In the genomic region with DNA sequence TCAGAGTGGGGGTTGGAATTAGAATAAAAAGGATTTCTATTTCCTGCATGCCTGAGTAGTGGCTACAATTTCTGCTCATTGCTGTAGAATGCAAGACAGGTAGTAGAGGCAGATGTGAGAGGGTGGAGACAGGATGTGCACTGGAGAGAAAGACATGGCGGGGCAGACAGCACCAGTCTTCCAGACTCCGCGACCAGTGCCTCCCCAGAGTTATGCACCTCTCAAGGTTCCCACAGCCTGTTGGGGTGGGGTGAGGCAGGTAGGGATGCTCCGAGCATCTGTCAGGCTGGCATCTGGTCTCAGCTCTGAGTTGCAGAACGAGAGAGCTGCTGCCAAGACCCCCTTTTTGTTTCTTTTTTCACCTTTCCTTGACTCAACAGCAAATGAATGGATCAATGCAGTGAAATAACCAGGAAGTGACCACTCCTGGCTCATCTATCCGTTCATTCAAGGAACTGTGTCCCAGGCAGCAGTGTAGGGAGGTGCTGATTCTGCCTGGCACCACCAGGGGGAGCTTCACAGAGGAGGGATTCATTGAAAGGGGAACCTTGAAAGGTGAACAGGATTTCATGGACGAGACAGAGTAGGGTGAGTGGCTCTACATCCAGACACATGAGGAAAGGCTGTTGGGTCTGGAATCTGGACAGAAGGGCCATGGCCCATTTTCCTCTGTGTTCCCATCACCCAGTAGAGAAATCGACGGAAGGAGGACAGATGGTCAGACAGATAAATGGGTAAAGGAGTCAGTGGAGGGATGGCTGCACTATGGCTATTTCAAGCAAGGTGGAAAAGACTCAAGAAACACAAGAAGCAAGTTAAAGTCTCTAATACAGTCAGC, we compare ENCODE assay signal across 8 cellular contexts. TPM values are rescaled to one million over a fixed set of nuclear protein-coding genes. Genes with fewer than 3 reads are reported as not detected.
A peak's percentile ranks its signal among the peaks of the same experiment; 100 is the strongest.
DNase-seq lines count a peak whose midpoint lies in the region; ATAC-seq and TF ChIP-seq lines count a peak whose summit lies in the region.

No MANE protein-coding gene starts in this region.

- no peak overlapping the region for H3K18ac ChIP-seq in H9 (ENCODE audit: insufficient read length, low read depth, low read length)

- H3K9me3 ChIP-seq in H9 (ENCODE audit: control insufficient read depth, low read depth, low read length) = no peaks in the 10 kb centered on the region
- H3K9me3 ChIP-seq in right lobe of liver = no peaks in the 10 kb centered on the region

- H4K5ac ChIP-seq in H9 (ENCODE audit: insufficient read length, low read depth, low read length) = no peak overlapping the region

- H3K23me2 ChIP-seq in H9 (ENCODE audit: insufficient read length, low read depth, low read length, poor library complexity, severe bottlenecking) = no peaks in the 10 kb centered on the region

- H3K27me3 Mint-ChIP-seq in H9 (ENCODE audit: low read depth) = peaks cover 22% of the 10 kb centered on the region

- no peaks in the 10 kb centered on the region for H3K36me3 Mint-ChIP-seq in H9 (ENCODE audit: insufficient read depth in 1 of 3, low read depth in 3 of 3)

- TF ChIP-seq CTCF in H9 (conservative IDR thresholded peaks at IDR 0.05) (peak; percentile 92), coronary artery (IDR thresholded peaks at IDR 0.05) (peak; percentile 76), right lobe of liver (IDR thresholded peaks at IDR 0.05) (peak; percentile 72 to 95 (median 95))

- no peak overlapping the region for H2BK15ac ChIP-seq in H9 (ENCODE audit: low read depth, low read length)

- no CpG with 5 or more reads among the region's 9 CpGs for WGBS in H9 (ENCODE audit: extremely low coverage, insufficient read length, low lambda C conversion rate)
- 7% methylated on average over 5 of the region's 9 CpGs for WGBS in right lobe of liver (ENCODE audit: insufficient coverage, low coverage, low lambda C conversion rate, missing lambda C conversion rate)

- H4K91ac ChIP-seq in H9 (ENCODE audit: insufficient read length, low read depth, low read length) = no peak overlapping the region

- H3K27ac Mint-ChIP-seq in H9 = no peak overlapping the region; a peak in 1 of 7 replicates

- H2BK20ac ChIP-seq in H9 (ENCODE audit: low read depth, low read length, poor library complexity, severe bottlenecking) = no peak overlapping the region

- no peak overlapping the region for H3K4me3 Mint-ChIP-seq in H9

- no peaks in the 10 kb centered on the region for H3K36me3 ChIP-seq in right lobe of liver

- no peak overlapping the region for H3K56ac ChIP-seq in H9 (ENCODE audit: insufficient read length, low read depth, low read length)

- H3K23ac ChIP-seq in H9 (ENCODE audit: insufficient read length, low read depth, low read length) = no peak overlapping the region

- TF ChIP-seq POLR2A in right lobe of liver (IDR thresholded peaks at IDR 0.05) = no peak

- H3K79me2 ChIP-seq in H9 (ENCODE audit: insufficient read depth, low read length) = no peaks in the 10 kb centered on the region

- no peak overlapping the region for H3K14ac ChIP-seq in H9 (ENCODE audit: insufficient read depth, low read length)

- peaks cover 13% of the 10 kb centered on the region in 2 experiments for H3K4me1 Mint-ChIP-seq in H9

- H3K9me3 Mint-ChIP-seq in H9 = no peaks in the 10 kb centered on the region

- peak; percentile 88 to 95 (median 90) for ATAC-seq in right lobe of liver

- H2BK12ac ChIP-seq in H9 (ENCODE audit: insufficient read length, low read depth, low read length) = no peak overlapping the region

- H3K4me3 ChIP-seq in coronary artery (no peak overlapping the region), right lobe of liver (no peak overlapping the region)

- H3K79me1 ChIP-seq in H9 (ENCODE audit: insufficient read depth, low read depth, low read length, poor library complexity, severe bottlenecking) = no peaks in the 10 kb centered on the region

- no peak overlapping the region for H2BK5ac ChIP-seq in H9 (ENCODE audit: insufficient read length, low read length)

- no peak overlapping the region for H3K9ac ChIP-seq in H9 (ENCODE audit: extremely low read depth, insufficient read length, low read length)

- no peak overlapping the region for H2AFZ ChIP-seq in H9 (ENCODE audit: low read length)

- intact Hi-C loops in right lobe of liver (cut with DNase I) = loop anchor here (10.0 kb wide), 1 partner anchor 192 kb away; no protein-coding TSS in a partner anchor

- no peaks in the 10 kb centered on the region for H3K27me3 ChIP-seq in H9 (ENCODE audit: insufficient read depth, low read length)
- no peaks in the 10 kb centered on the region for H3K27me3 ChIP-seq in right lobe of liver

- H3K4ac ChIP-seq in H9 (ENCODE audit: low read depth, low read length) = no peak overlapping the region

- no peaks in the 10 kb centered on the region for H4K20me1 ChIP-seq in H9 (ENCODE audit: control insufficient read depth, insufficient read depth, insufficient read length)

- no peak overlapping the region for H3T11ph ChIP-seq in H9 (ENCODE audit: low read length)

- no peak overlapping the region for H4K8ac ChIP-seq in H9 (replicated peaks; ENCODE audit: insufficient read length, low read depth, low read length)

- H3K27ac ChIP-seq in H9 (ENCODE audit: insufficient read length, low read depth, low read length) (no peak overlapping the region), coronary artery (no peak overlapping the region), right lobe of liver (no peak overlapping the region)

- no peak overlapping the region for H3K4me2 ChIP-seq in H9 (ENCODE audit: insufficient read depth, insufficient read length, low read length)

- no peak overlapping the region for H2BK120ac ChIP-seq in H9 (ENCODE audit: low read depth, low read length, poor library complexity, severe bottlenecking)

- H3K4me1 ChIP-seq in H9 (ENCODE audit: insufficient read depth, low read length) (no peaks in the 10 kb centered on the region), right lobe of liver (no peaks in the 10 kb centered on the region)

- H2AK5ac ChIP-seq in H9 (ENCODE audit: insufficient read length, low read length) = no peak overlapping the region

- peak; percentile 10 for DNase-seq in GF-D8 (lab: John Stamatoyannopoulos, UW)
- DNase-seq in H9 = peak; percentile 81
- peak; percentile 55 for DNase-seq in NCI-H146 (lab: John Stamatoyannopoulos, UW)
- DNase-seq in activated CD4-positive, alpha-beta T cell treated with anti-CD3 and anti-CD28 coated beads for 24 hours (ENCODE audit: low read depth in 2 of 2) = peak; percentile 29 to 42
- DNase-seq in coronary artery (ENCODE audit: low spot score) = no peak
- DNase-seq in right lobe of liver = peak in 2 of 3 donors; percentile 68 to 71
- DNase-seq in stimulated activated CD8-positive, alpha-beta memory T cell treated with anti-CD3 and anti-CD28 coated beads, Interleukin-12 subunit alpha, Interleukin-12 subunit beta, amount 100 ng/mL, for 4 hours (ENCODE audit: low read depth) = peak; percentile 7
- no peak for DNase-seq in NCI-H524 treated with DMSO at 0.1 percent for 48 hours (lab: John Stamatoyannopoulos, UW)

RNA-seq across cellular contexts. Expression of a gene that starts 17.2 kb away (rescaled TPM):
- not detected in 2 replicates for total RNA-seq in H9 (2021)
- not detected for total RNA-seq in right lobe of liver

RNA-seq across cellular contexts. Expression of a gene that starts 20.9 kb away (rescaled TPM):
- total RNA-seq in H9 (2021) = not detected in 2 replicates
- not detected for total RNA-seq in right lobe of liver

RNA-seq across cellular contexts. Expression of a gene that starts 54.0 kb away (rescaled TPM):
- total RNA-seq in H9 (2021) = 18.2 and 19.5 TPM in 2 replicates
- total RNA-seq in right lobe of liver = 10 to 100 TPM in 4 of 6 experiments, 1 to 10 TPM in 2; 7.3 to 16.8 (median 10.6) TPM

Comparison
In these comparisons a context has a peak if more than half of its experiments do, and no peak if none do; other contexts are left out.
1. DNase-seq: peak in GF-D8 (single experiment), H9 (single experiment), NCI-H146 (single experiment), activated CD4-positive, alpha-beta T cell treated with anti-CD3 and anti-CD28 coated beads for 24 hours (2 of 2), right lobe of liver (2 of 3) and stimulated activated CD8-positive, alpha-beta memory T cell treated with anti-CD3 and anti-CD28 coated beads, Interleukin-12 subunit alpha, Interleukin-12 subunit beta, amount 100 ng/mL, for 4 hours (single experiment); none in coronary artery (single experiment) and NCI-H524 treated with DMSO at 0.1 percent for 48 hours (single experiment).
2. Peak in every context shown above with its lines, with median percentiles within 50 percentile points of each other: CTCF ChIP-seq.